Comparison of ENCODE assay signal across 1 cellular context in the genomic region with DNA sequence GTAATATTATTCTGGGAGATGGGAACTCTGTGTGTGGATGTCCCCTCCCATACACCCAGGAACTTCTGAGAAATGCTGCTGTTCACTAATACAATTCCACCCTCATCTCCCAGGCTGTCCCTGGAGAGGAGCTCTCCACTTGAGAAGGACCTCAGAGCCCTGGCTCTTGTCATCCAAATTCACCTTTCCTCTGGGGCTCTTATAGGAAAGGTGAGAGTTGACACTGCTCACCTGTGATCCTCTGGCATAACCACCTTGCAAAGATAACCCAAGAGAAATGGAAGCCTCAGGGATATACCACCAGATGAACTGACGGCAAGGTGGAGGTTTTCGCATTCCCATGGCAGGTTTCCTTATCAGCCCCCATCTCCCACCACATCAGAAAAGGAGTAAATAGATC.
TF ChIP-seq lines count a peak whose summit lies in the region.

No MANE protein-coding gene starts in this region.

TF ChIP-seq in HepG2, 621 proteins besides CTCF, POLR2A, EP300 and RAD21 (continued from another document):
- TF ChIP-seq SKI (IDR thresholded peaks at IDR 0.05; ENCODE audit: partially characterized antibody) (no peak), SAP130 (CRISPR knock-in tag; IDR thresholded peaks at IDR 0.05; ENCODE audit: low read depth) (no peak), ZNF660 (CRISPR knock-in tag; IDR thresholded peaks at IDR 0.05; ENCODE audit: borderline replicate concordance, low read depth) (no peak), YY1 (IDR thresholded peaks at IDR 0.05; ENCODE audit: insufficient read depth, insufficient replicate concordance, low read depth, low read length) (no peak)
